In genomic region chr12:56188116-56188785, GRCh38 we compare ENCODE assay signal across 8 cellular contexts. TPM values are rescaled to one million over a fixed set of nuclear protein-coding genes. Genes with fewer than 3 reads are reported as not detected.
DNase-seq lines count a peak whose midpoint lies in the region; ATAC-seq and TF ChIP-seq lines count a peak whose summit lies in the region.

No MANE protein-coding gene starts in this region.

- H3K4me3 ChIP-seq in iPS DF 6.9 (ENCODE audit: low read length) (peak overlapping the region; percentile 88; the same call in 1 of the 2 replicates), smooth muscle cell (peak overlapping the region; percentile 92)

- H2AFZ ChIP-seq in smooth muscle cell (ENCODE audit: low read depth) = no peak overlapping the region

- CTCF ChIA-PET in activated B cell treated with CpG ODN at 0.5 μM for 24 hours (lab: Charles Lee) = interaction anchor here (0.5 to 6.4 kb wide), 13 partner anchors 19 to 458 kb away, joined by 3 to 80 read pairs (median 4); partner anchors contain the start of genes ESYT1, MYL6 and ZC3H10

- ATAC-seq in activated B cell treated with CpG ODN at 0.5 μM for 24 hours (ENCODE audit: low read depth) (no peak), HG03159 (IDR thresholded peaks at IDR 0.05; ENCODE audit: unreplicated experiment) (no peak), GM19463 (IDR thresholded peaks at IDR 0.05; ENCODE audit: unreplicated experiment) (no peak), GM21825 (IDR thresholded peaks at IDR 0.05; ENCODE audit: unreplicated experiment) (no peak)

- peaks cover 37% of the 10 kb centered on the region for H3K36me3 Mint-ChIP-seq in activated CD4-positive, alpha-beta T cell treated with anti-CD3 and anti-CD28 coated beads, Interleukin-2, amount 10 ng/mL, durations not matched to agents 24 days and 14 days (ENCODE audit: low read depth)
- peaks cover 42% of the 10 kb centered on the region for H3K36me3 Mint-ChIP-seq in activated B cell treated with CpG ODN at 0.5 μM for 24 hours (ENCODE audit: low read depth)

- H3K9me3 ChIP-seq in iPS DF 6.9 (ENCODE audit: control insufficient read depth, insufficient read depth, low read length) = no peaks in the 10 kb centered on the region
- no peaks in the 10 kb centered on the region for H3K9me3 ChIP-seq in smooth muscle cell (replicated peaks; ENCODE audit: low read depth)

- peak overlapping the region; percentile 97 for H3K4me2 ChIP-seq in smooth muscle cell

- H3K27ac ChIP-seq in iPS DF 6.9 (ENCODE audit: low read length) (no peak overlapping the region), smooth muscle cell (ENCODE audit: low read depth) (no peak overlapping the region)

- peak overlapping the region; percentile 82 for H3K9ac ChIP-seq in smooth muscle cell (ENCODE audit: low read depth)

- no peaks in the 10 kb centered on the region for H3K9me3 Mint-ChIP-seq in activated CD4-positive, alpha-beta T cell treated with anti-CD3 and anti-CD28 coated beads, Interleukin-2, amount 10 ng/mL, durations not matched to agents 24 days and 14 days
- no peaks in the 10 kb centered on the region for H3K9me3 Mint-ChIP-seq in activated B cell treated with CpG ODN at 0.5 μM for 24 hours

- peak; percentile 70 for DNase-seq in activated CD4-positive, alpha-beta T cell treated with anti-CD3 and anti-CD28 coated beads, Interleukin-2, amount 10 ng/mL, durations not matched to agents 24 days and 14 days
- DNase-seq in activated CD4-positive, alpha-beta T cell treated with anti-CD3 and anti-CD28 coated beads, Interleukin-2, amount 50 U/mL, for 1 hour = no peak
- DNase-seq in activated B cell treated with CpG ODN at 0.5 μM for 24 hours = no peak
- no peak for DNase-seq in iPS DF 6.9 (ENCODE audit: low read depth, low spot score)
- DNase-seq in smooth muscle cell (lab: John Stamatoyannopoulos, UW; ENCODE audit: unreplicated experiment) = no peak

- H3K4me1 ChIP-seq in iPS DF 6.9 (ENCODE audit: control insufficient read depth, insufficient read depth, low read length) (no peaks in the 10 kb centered on the region), smooth muscle cell (ENCODE audit: low read depth) (peaks cover 7% of the 10 kb centered on the region)

- no peaks in the 10 kb centered on the region for H3K27me3 Mint-ChIP-seq in activated CD4-positive, alpha-beta T cell treated with anti-CD3 and anti-CD28 coated beads, Interleukin-2, amount 10 ng/mL, durations not matched to agents 24 days and 14 days
- no peaks in the 10 kb centered on the region for H3K27me3 Mint-ChIP-seq in activated B cell treated with CpG ODN at 0.5 μM for 24 hours

- POLR2A ChIA-PET in activated B cell treated with CpG ODN at 0.5 μM for 24 hours (lab: Charles Lee) = interaction anchor here (0.6 to 5.7 kb wide), 15 partner anchors 9 to 450 kb away, joined by 3 to 116 read pairs (median 7); partner anchors contain the start of genes ANKRD52, COQ10A, ESYT1 and MYL6

- peak overlapping the region; percentile 86 for H3K27ac Mint-ChIP-seq in activated CD4-positive, alpha-beta T cell treated with anti-CD3 and anti-CD28 coated beads, Interleukin-2, amount 10 ng/mL, durations not matched to agents 24 days and 14 days
- H3K27ac Mint-ChIP-seq in activated B cell treated with CpG ODN at 0.5 μM for 24 hours = peak overlapping the region; percentile 82

- peaks cover 20% of the 10 kb centered on the region for H4K20me1 ChIP-seq in smooth muscle cell (ENCODE audit: low read depth)

- H3K27me3 ChIP-seq in iPS DF 6.9 (ENCODE audit: control insufficient read depth, insufficient read depth, low read length) (no peaks in the 10 kb centered on the region), smooth muscle cell (ENCODE audit: low read depth) (no peaks in the 10 kb centered on the region)

- intact Hi-C loops in activated CD4-positive, alpha-beta T cell treated with anti-CD3 and anti-CD28 coated beads, Interleukin-2, amount 10 ng/mL, durations not matched to agents 24 days and 14 days (cut with micrococcal nuclease) = loop anchor here (2.0 kb wide), 2 partner anchors 27 to 35 kb away; partner anchors contain the start of gene MYL6B
- intact Hi-C loops in activated B cell treated with CpG ODN at 0.5 μM for 24 hours (cut with micrococcal nuclease) = no loop called here

- H3F3A ChIP-seq in smooth muscle cell (ENCODE audit: low read depth) = peaks cover 3% of the 10 kb centered on the region

- WGBS in iPS DF 6.9 (ENCODE audit: insufficient coverage, insufficient read length) = no CpG with 5 or more reads among the region's 10 CpGs
- 10% methylated on average over 10 of the region's 10 CpGs for WGBS in smooth muscle cell (ENCODE audit: low lambda C conversion rate)

- peaks cover 39% of the 10 kb centered on the region for H3K4me1 Mint-ChIP-seq in activated CD4-positive, alpha-beta T cell treated with anti-CD3 and anti-CD28 coated beads, Interleukin-2, amount 10 ng/mL, durations not matched to agents 24 days and 14 days
- H3K4me1 Mint-ChIP-seq in activated B cell treated with CpG ODN at 0.5 μM for 24 hours = peaks cover 40% of the 10 kb centered on the region

- TF ChIP-seq CTCF in activated B cell treated with CpG ODN at 0.5 μM for 24 hours (IDR thresholded peaks at IDR 0.05) = no peak
- no peak for TF ChIP-seq CTCF in smooth muscle cell (IDR thresholded peaks at IDR 0.05; ENCODE audit: borderline replicate concordance, insufficient read depth, poor library complexity, severe bottlenecking)

- H3K36me3 ChIP-seq in iPS DF 6.9 (ENCODE audit: control insufficient read depth, insufficient read depth, low read length) (peaks cover 20% of the 10 kb centered on the region; the same call in 1 of the 2 replicates), smooth muscle cell (ENCODE audit: low read depth) (peaks cover 16% of the 10 kb centered on the region)

- H3K4me3 Mint-ChIP-seq in activated CD4-positive, alpha-beta T cell treated with anti-CD3 and anti-CD28 coated beads, Interleukin-2, amount 10 ng/mL, durations not matched to agents 24 days and 14 days = peak overlapping the region; percentile 97
- peak overlapping the region; percentile 88 for H3K4me3 Mint-ChIP-seq in activated B cell treated with CpG ODN at 0.5 μM for 24 hours

- peaks cover 31% of the 10 kb centered on the region for H3K79me2 ChIP-seq in smooth muscle cell (ENCODE audit: low read depth)

RNA-seq across cellular contexts. Expression of gene SMARCC2, which starts 1.0 kb away (rescaled TPM):
- 127 and 130 TPM in 2 replicates for total RNA-seq in activated CD4-positive, alpha-beta T cell treated with anti-CD3 and anti-CD28 coated beads, Interleukin-2, amount 10 ng/mL, durations not matched to agents 24 days and 14 days
- total RNA-seq in activated B cell treated with CpG ODN at 0.5 μM for 24 hours (109 and 136 TPM in 2 replicates), smooth muscle cell (28.2 and 43.8 TPM in 2 replicates)
- 32.2 and 39.2 TPM in 2 replicates for polyA plus RNA-seq in smooth muscle cell

RNA-seq across cellular contexts. Expression of gene MYL6, which starts 30.1 kb away (rescaled TPM):
- 717 and 752 TPM in 2 replicates for total RNA-seq in activated CD4-positive, alpha-beta T cell treated with anti-CD3 and anti-CD28 coated beads, Interleukin-2, amount 10 ng/mL, durations not matched to agents 24 days and 14 days
- total RNA-seq in activated B cell treated with CpG ODN at 0.5 μM for 24 hours (921 and 1,059 TPM in 2 replicates), smooth muscle cell (2,329 and 2,776 TPM in 2 replicates)
- polyA plus RNA-seq in smooth muscle cell = 4,165 and 4,181 TPM in 2 replicates

RNA-seq across cellular contexts. Expression of gene RNF41, which starts 33.5 kb away (rescaled TPM):
- 39.8 and 41.1 TPM in 2 replicates for total RNA-seq in activated CD4-positive, alpha-beta T cell treated with anti-CD3 and anti-CD28 coated beads, Interleukin-2, amount 10 ng/mL, durations not matched to agents 24 days and 14 days
- 75.8 and 86.0 TPM in 2 replicates for total RNA-seq in activated B cell treated with CpG ODN at 0.5 μM for 24 hours
- 46.1 and 65.2 TPM in 2 replicates for total RNA-seq in smooth muscle cell
- 19.4 and 22.2 TPM in 2 replicates for polyA plus RNA-seq in smooth muscle cell

RNA-seq across cellular contexts. Expression of gene MYL6B, which starts 35.9 kb away (rescaled TPM):
- total RNA-seq in activated CD4-positive, alpha-beta T cell treated with anti-CD3 and anti-CD28 coated beads, Interleukin-2, amount 10 ng/mL, durations not matched to agents 24 days and 14 days = 63.3 and 68.9 TPM in 2 replicates
- 25.2 and 36.2 TPM in 2 replicates for total RNA-seq in activated B cell treated with CpG ODN at 0.5 μM for 24 hours
- total RNA-seq in smooth muscle cell = 44.5 and 59.0 TPM in 2 replicates
- polyA plus RNA-seq in smooth muscle cell = 107 and 121 TPM in 2 replicates

RNA-seq across cellular contexts. Expression of gene NABP2, which starts 35.9 kb away (rescaled TPM):
- 94.7 and 96.0 TPM in 2 replicates for total RNA-seq in activated CD4-positive, alpha-beta T cell treated with anti-CD3 and anti-CD28 coated beads, Interleukin-2, amount 10 ng/mL, durations not matched to agents 24 days and 14 days
- total RNA-seq in activated B cell treated with CpG ODN at 0.5 μM for 24 hours = 27.7 and 31.4 TPM in 2 replicates
- 20.9 and 33.8 TPM in 2 replicates for total RNA-seq in smooth muscle cell
- polyA plus RNA-seq in smooth muscle cell = 14.2 and 16.4 TPM in 2 replicates
